ENCODE assay signal across 27 cellular contexts in genomic region chr7:135792334-135792733, GRCh38. TPM values are rescaled to one million over a fixed set of nuclear protein-coding genes. Genes with fewer than 3 reads are reported as not detected.
"Had no signal": no experiment of that assay in that cellular context is flagged by ENCODE, and none has a peak within 500 bp of the region (broad histone marks: within the 10 kb centered on the region; RNA-seq: fewer than 3 reads in every experiment).

No MANE protein-coding gene starts in this region.

- DNase-seq: activated CD4-positive, alpha-beta T cell treated with anti-CD3 and anti-CD28 coated beads for 4 hours; activated CD4-positive, alpha-beta T cell treated with anti-CD3 and anti-CD28 coated beads, Interleukin-2, amount 50 U/mL, for 48 hours; activated CD4-positive, CD25-positive, alpha-beta regulatory T cell; activated CD8-positive, alpha-beta memory T cell treated with anti-CD3 and anti-CD28 coated beads, Interleukin-2, amount 50 U/mL, for 48 hours; activated naive CD4-positive, alpha-beta T cell treated with Interleukin-2 at 50 U/mL for 16 hours; activated naive CD8-positive, alpha-beta T cell treated with anti-CD3 and anti-CD28 coated beads, Interleukin-2, amount 10 ng/mL, durations not matched to agents 7 days and 5 days; activated T-cell treated with anti-CD3 and anti-CD28 coated beads, Interleukin-2, amount 50 U/mL, for 48 hours; amniotic stem cell; colonic mucosa; dorsolateral prefrontal cortex; effector memory CD8-positive, alpha-beta T cell; foreskin melanocyte; sigmoid colon; stimulated activated CD4-positive, alpha-beta T cell treated with anti-CD3 and anti-CD28 coated beads, Interleukin-15, amount 100 ng/mL, for 24 hours; stimulated activated CD8-positive, alpha-beta memory T cell treated with anti-CD3 and anti-CD28 coated beads, Interleukin-4, amount 100 ng/mL, for 48 hours; stimulated activated naive B cell treated with anti-CD40 and anti-IgM and Interleukin-4, amounts not matched to agents 10 μg/mL and 1 μg/mL and 100 μg/mL, for 72 hours; T-helper 17 cell; transverse colon had no signal

- H3K27ac ChIP-seq: breast epithelium, colonic mucosa, dorsolateral prefrontal cortex, hepatocyte, sigmoid colon, transverse colon had no signal

- H3K9me3 ChIP-seq: breast epithelium, colonic mucosa, sigmoid colon, transverse colon had no signal

- ATAC-seq: effector memory CD8-positive, alpha-beta T cell; stimulated activated naive B cell treated with anti-CD40 and anti-IgM and Interleukin-4, amounts not matched to agents 10 μg/mL and 1 μg/mL and 100 μg/mL, for 72 hours; T-helper 17 cell had no signal

- H3K4me3 ChIP-seq: breast epithelium, colonic mucosa, dorsolateral prefrontal cortex, hepatocyte, sigmoid colon, smooth muscle cell, transverse colon had no signal

- H3K79me2 ChIP-seq: hepatocyte had no signal

- H2AFZ ChIP-seq: hepatocyte had no signal

- H3K4me1 Mint-ChIP-seq: neural crest cell; stimulated activated naive B cell treated with anti-CD40 and anti-IgM and Interleukin-4, amounts not matched to agents 10 μg/mL and 1 μg/mL and 100 μg/mL, for 72 hours had no signal

- H3K9me3 Mint-ChIP-seq: activated naive CD8-positive, alpha-beta T cell treated with anti-CD3 and anti-CD28 coated beads, Interleukin-2, amount 10 ng/mL, durations not matched to agents 7 days and 5 days; effector memory CD8-positive, alpha-beta T cell; stimulated activated naive B cell treated with anti-CD40 and anti-IgM and Interleukin-4, amounts not matched to agents 10 μg/mL and 1 μg/mL and 100 μg/mL, for 72 hours had no signal

- H3K4me1 ChIP-seq: breast epithelium, colonic mucosa had no signal

- H3K4me3 Mint-ChIP-seq: activated naive CD8-positive, alpha-beta T cell treated with anti-CD3 and anti-CD28 coated beads, Interleukin-2, amount 10 ng/mL, durations not matched to agents 7 days and 5 days; effector memory CD8-positive, alpha-beta T cell; neural crest cell; stimulated activated naive B cell treated with anti-CD40 and anti-IgM and Interleukin-4, amounts not matched to agents 10 μg/mL and 1 μg/mL and 100 μg/mL, for 72 hours; T-helper 17 cell had no signal

- H3K36me3 ChIP-seq: breast epithelium, colonic mucosa, sigmoid colon, transverse colon had no signal

- H3K27ac Mint-ChIP-seq: activated naive CD8-positive, alpha-beta T cell treated with anti-CD3 and anti-CD28 coated beads, Interleukin-2, amount 10 ng/mL, durations not matched to agents 7 days and 5 days; effector memory CD8-positive, alpha-beta T cell; stimulated activated naive B cell treated with anti-CD40 and anti-IgM and Interleukin-4, amounts not matched to agents 10 μg/mL and 1 μg/mL and 100 μg/mL, for 72 hours; T-helper 17 cell had no signal

- H3K27me3 ChIP-seq: breast epithelium, colonic mucosa, dorsolateral prefrontal cortex, hepatocyte, sigmoid colon, transverse colon had no signal

- H3K4me2 ChIP-seq: hepatocyte, smooth muscle cell had no signal

- H3K36me3 Mint-ChIP-seq: activated naive CD8-positive, alpha-beta T cell treated with anti-CD3 and anti-CD28 coated beads, Interleukin-2, amount 10 ng/mL, durations not matched to agents 7 days and 5 days; stimulated activated naive B cell treated with anti-CD40 and anti-IgM and Interleukin-4, amounts not matched to agents 10 μg/mL and 1 μg/mL and 100 μg/mL, for 72 hours had no signal

RNA-seq across cellular contexts. Expression of gene FAM180A, which starts 43.7 kb away (rescaled TPM):
- total RNA-seq: activated CD8-positive, alpha-beta memory T cell treated with anti-CD3 and anti-CD28 coated beads for 36 hours; activated naive CD8-positive, alpha-beta T cell treated with anti-CD3 and anti-CD28 coated beads, Interleukin-2, amount 10 ng/mL, durations not matched to agents 7 days and 5 days; endothelial cell of umbilical vein; hepatocyte; mononuclear cell; neural crest cell; renal cortical epithelial cell; smooth muscle cell; T-helper 17 cell; temporal lobe had no signal
- polyA plus RNA-seq: endothelial cell of umbilical vein, hepatocyte had no signal
